Comparison of ENCODE assay signal across 3 cellular contexts in genomic region chr4:180946188-180946587, GRCh38.
TF ChIP-seq lines count a peak whose summit lies in the region.

No MANE protein-coding gene starts in this region.

TF ChIP-seq in HepG2, 621 proteins besides CTCF, POLR2A, EP300 and RAD21 (continued from another document):
- no peak for TF ChIP-seq SNAPC4 (CRISPR knock-in tag; IDR thresholded peaks at IDR 0.05)

TF ChIP-seq in HCT116, 20 proteins besides CTCF, POLR2A, EP300 and RAD21 (continued from another document):
- TF ChIP-seq ATF3 (IDR thresholded peaks at IDR 0.05) (no peak), CEBPB (IDR thresholded peaks at IDR 0.05; ENCODE audit: low read depth) (no peak), CBX3 (IDR thresholded peaks at IDR 0.05; ENCODE audit: low read depth) (no peak), TCF7L2 (IDR thresholded peaks at IDR 0.05; ENCODE audit: borderline replicate concordance, extremely low read depth, insufficient read depth, insufficient read length) (no peak), ZBTB33 (IDR thresholded peaks at IDR 0.05; ENCODE audit: extremely low read depth, insufficient replicate concordance, low read length) (no peak), MAX (IDR thresholded peaks at IDR 0.05) (no peak), ZNF274 (IDR thresholded peaks at IDR 0.05; ENCODE audit: low read depth, low read length) (no peak), SP1 (IDR thresholded peaks at IDR 0.05; ENCODE audit: low read depth) (no peak), SRF (IDR thresholded peaks at IDR 0.05; ENCODE audit: low read depth) (no peak), EZH2 (IDR thresholded peaks at IDR 0.05) (no peak)

TF ChIP-seq in HEK293, 187 proteins besides CTCF, POLR2A, EP300 and RAD21:
- TF ChIP-seq ZNF518A (tag by site-specific recombination; conservative IDR thresholded peaks at IDR 0.05; ENCODE audit: low read depth) (no peak), ZNF513 (tag by site-specific recombination; IDR thresholded peaks at IDR 0.05) (no peak), ATF2 (tag by site-specific recombination; IDR thresholded peaks at IDR 0.05; ENCODE audit: low read depth) (peak; percentile 82), ZBTB17 (tag by site-specific recombination; IDR thresholded peaks at IDR 0.05) (no peak), ZFP3 (tag by site-specific recombination; IDR thresholded peaks at IDR 0.05; ENCODE audit: low read depth) (no peak)
